In genomic region chr1:26582836-26583460, GRCh38 we compare ENCODE assay signal across 9 cellular contexts. TPM values are rescaled to one million over a fixed set of nuclear protein-coding genes. Genes with fewer than 3 reads are reported as not detected.
DNase-seq lines count a peak whose midpoint lies in the region; ATAC-seq and TF ChIP-seq lines count a peak whose summit lies in the region.
"Had no signal": no experiment of that assay in that cellular context is flagged by ENCODE, and none has a peak within 500 bp of the region (broad histone marks: within the 10 kb centered on the region; RNA-seq: fewer than 3 reads in every experiment).

No MANE protein-coding gene starts in this region.

- intact Hi-C loops in mammary epithelial cell (cut with micrococcal nuclease), result no loop called here
- intact Hi-C loops in uterus (cut with DNase I; ENCODE audit: low total_unique reads), result no loop called here

- H4K20me1 ChIP-seq in mammary epithelial cell (ENCODE audit: insufficient read depth, low read length), result no peaks in the 10 kb centered on the region

- dilution Hi-C loops in mammary epithelial cell (cut with HindIII; ENCODE audit: low sequenced_read_pairs), result loop anchor here (5.0 kb wide), 1 partner anchor 46 kb away; no protein-coding TSS in a partner anchor

- H3K79me2 ChIP-seq in mammary epithelial cell (ENCODE audit: insufficient read depth, low read length), result no peaks in the 10 kb centered on the region

- H3K36me3 ChIP-seq in RWPE2 (ENCODE audit: low read depth) (no peaks in the 10 kb centered on the region), mammary epithelial cell (ENCODE audit: insufficient read depth, low read length) (no peaks in the 10 kb centered on the region), SJCRH30 (no peaks in the 10 kb centered on the region), uterus (no peaks in the 10 kb centered on the region), Peyer's patch (no peaks in the 10 kb centered on the region)

- no peak for TF ChIP-seq POLR2A in uterus (IDR thresholded peaks at IDR 0.05)
- TF ChIP-seq POLR2A in Peyer's patch (IDR thresholded peaks at IDR 0.05), result no peak

- CTCF ChIA-PET in mammary epithelial cell (lab: Charles Lee; ENCODE audit: low non-redundant PET), result no interaction called here

- in situ Hi-C loops in mammary epithelial cell (cut with MboI; ENCODE audit: low sequenced_read_pairs in 2 of 2), result no loop called here

- H2AFZ ChIP-seq in mammary epithelial cell (ENCODE audit: low read depth, low read length), result no peak overlapping the region

- H3K4me1 ChIP-seq in RWPE2 (ENCODE audit: insufficient read depth, poor library complexity, severe bottlenecking) (no peaks in the 10 kb centered on the region), mammary epithelial cell (ENCODE audit: insufficient read depth, low read length) (no peaks in the 10 kb centered on the region), SJCRH30 (no peaks in the 10 kb centered on the region), uterus (no peaks in the 10 kb centered on the region), Peyer's patch (no peaks in the 10 kb centered on the region)

- 52% methylated on average over 6 of the region's 6 CpGs for WGBS in mammary epithelial cell (ENCODE audit: low coverage, missing lambda C conversion rate)

- H3K9me3 ChIP-seq in RWPE2 (ENCODE audit: severe bottlenecking), result no peaks in the 10 kb centered on the region
- no peaks in the 10 kb centered on the region for H3K9me3 ChIP-seq in mammary epithelial cell (replicated peaks; ENCODE audit: insufficient read depth, low read length)
- no peaks in the 10 kb centered on the region for H3K9me3 ChIP-seq in SJCRH30 (replicated peaks)
- no peaks in the 10 kb centered on the region for H3K9me3 ChIP-seq in uterus
- no peaks in the 10 kb centered on the region for H3K9me3 ChIP-seq in Peyer's patch

- no peak for TF ChIP-seq CTCF in RWPE2 (IDR thresholded peaks at IDR 0.05; ENCODE audit: poor library complexity, severe bottlenecking)
- TF ChIP-seq CTCF in mammary epithelial cell (conservative IDR thresholded peaks at IDR 0.05 in 1 of 2, IDR thresholded peaks at IDR 0.05 in 1 of 2; ENCODE audit: extremely low read depth in 1 of 2, insufficient read depth in 1 of 2, low read depth in 1 of 2, low read length in 2 of 2), result no peak
- no peak for TF ChIP-seq CTCF in uterus (IDR thresholded peaks at IDR 0.05)
- TF ChIP-seq CTCF in Peyer's patch (IDR thresholded peaks at IDR 0.05), result no peak

- no peak overlapping the region for H3K27ac ChIP-seq in RWPE2 (ENCODE audit: poor library complexity, severe bottlenecking)
- H3K27ac ChIP-seq in mammary epithelial cell (ENCODE audit: insufficient read depth, low read depth, low read length), result no peak overlapping the region
- no peak overlapping the region for H3K27ac ChIP-seq in SJCRH30
- no peak overlapping the region for H3K27ac ChIP-seq in uterus
- no peak overlapping the region for H3K27ac ChIP-seq in Peyer's patch

- H3K9ac ChIP-seq in mammary epithelial cell (ENCODE audit: insufficient read depth, low read length), result no peak overlapping the region

- no peak overlapping the region for H3K4me2 ChIP-seq in mammary epithelial cell (ENCODE audit: insufficient read depth, low read depth, low read length)

- no TSS peak for BruUV-seq in mammary epithelial cell (replicated peaks; lab: Mats Ljungman, UMichigan)

- no peak for DNase-seq in RWPE2 (ENCODE audit: low spot score)
- DNase-seq in mammary epithelial cell, result peak; percentile 11
- peak; percentile 21 to 42 (median 34) for DNase-seq in stimulated activated CD4-positive, alpha-beta T cell treated with anti-CD3 and anti-CD28 coated beads, TNF-alpha, amount 100 ng/mL, for 4 hours (ENCODE audit: low read depth in 3 of 3)
- DNase-seq in GM19238 (ENCODE audit: insufficient read length, low spot score), result no peak
- no peak for DNase-seq in SJCRH30
- DNase-seq in uterus, result no peak
- DNase-seq in Peyer's patch, result no peak
- DNase-seq: left colon had no signal

- ATAC-seq in GM18861 (IDR thresholded peaks at IDR 0.05; ENCODE audit: unreplicated experiment) (peak; percentile 39), RWPE2 (ENCODE audit: low read depth) (peak; percentile 42; the same call in 2 of the 3 replicates)
- ATAC-seq: left colon had no signal

- no peak overlapping the region for H3K4me3 ChIP-seq in RWPE2 (ENCODE audit: severe bottlenecking)
- H3K4me3 ChIP-seq in mammary epithelial cell (replicated peaks in 1 of 3; ENCODE audit: insufficient read depth in 1 of 3, low read depth in 2 of 3, low read length in 3 of 3), result no peak overlapping the region
- H3K4me3 ChIP-seq in SJCRH30, result no peak overlapping the region
- no peak overlapping the region for H3K4me3 ChIP-seq in uterus
- no peak overlapping the region for H3K4me3 ChIP-seq in Peyer's patch

- no peaks in the 10 kb centered on the region for H3K27me3 ChIP-seq in RWPE2 (ENCODE audit: insufficient read depth, poor library complexity, severe bottlenecking)
- no peaks in the 10 kb centered on the region for H3K27me3 ChIP-seq in mammary epithelial cell (ENCODE audit: insufficient read depth, low read length)
- H3K27me3 ChIP-seq in SJCRH30, result no peaks in the 10 kb centered on the region; the same call in 1 of the 2 replicates
- no peaks in the 10 kb centered on the region for H3K27me3 ChIP-seq in uterus
- no peaks in the 10 kb centered on the region for H3K27me3 ChIP-seq in Peyer's patch

RNA-seq across cellular contexts. Expression of gene RPS6KA1, which starts 53.4 kb away (rescaled TPM):
- total RNA-seq in mammary epithelial cell (100 to 1,000 TPM; 107 to 142 TPM), uterus (10 to 100 TPM; 10.8 to 51.8 (median 14.6) TPM), Peyer's patch (100 to 1,000 TPM in 3 of 4 donors, 10 to 100 TPM in 1; 69.3 to 311 (median 292) TPM)
- polyA plus RNA-seq in mammary epithelial cell, result 103 TPM
- 229 TPM for polyA minus RNA-seq in mammary epithelial cell
- total RNA-seq in SJCRH30 (2014; rRNA removed; shearing (Covaris generic)), result 22.5 and 22.7 TPM in 2 replicates

Comparison
In these comparisons a context has a peak if more than half of its experiments do, and no peak if none do; other contexts are left out.
1. DNase-seq: peak in mammary epithelial cell (single experiment) and stimulated activated CD4-positive, alpha-beta T cell treated with anti-CD3 and anti-CD28 coated beads, TNF-alpha, amount 100 ng/mL, for 4 hours (3 of 3); none in RWPE2 (single experiment), GM19238 (single experiment), SJCRH30 (0 of 2), uterus (0 of 2) and Peyer's patch (0 of 3).